ENCODE assay signal across 1 cellular context in the genomic region with DNA sequence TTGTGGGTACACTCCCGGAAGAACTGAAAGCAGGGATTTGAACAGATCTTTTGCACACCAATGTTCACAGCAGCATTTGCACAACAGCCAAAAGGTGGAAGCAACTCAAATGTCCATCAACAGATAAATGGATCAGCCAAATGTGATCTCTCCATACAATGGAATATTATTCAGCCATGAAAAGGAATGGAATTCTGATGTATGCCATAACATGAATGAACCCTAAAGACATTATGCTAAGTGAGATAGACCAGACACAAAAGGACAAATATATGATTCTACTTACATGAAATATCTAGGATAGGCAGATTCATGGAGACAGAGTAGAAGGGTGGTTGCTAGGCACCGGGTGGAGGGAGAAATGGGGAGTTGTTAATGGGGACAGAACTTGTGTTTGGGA.
A peak's percentile ranks its signal among the peaks of the same experiment; 100 is the strongest.
TF ChIP-seq lines count a peak whose summit lies in the region.

No MANE protein-coding gene starts in this region.

TF ChIP-seq in K562, 482 proteins besides CTCF, POLR2A, EP300 and RAD21 (continued from another document):
- TF ChIP-seq, protein P1, sequence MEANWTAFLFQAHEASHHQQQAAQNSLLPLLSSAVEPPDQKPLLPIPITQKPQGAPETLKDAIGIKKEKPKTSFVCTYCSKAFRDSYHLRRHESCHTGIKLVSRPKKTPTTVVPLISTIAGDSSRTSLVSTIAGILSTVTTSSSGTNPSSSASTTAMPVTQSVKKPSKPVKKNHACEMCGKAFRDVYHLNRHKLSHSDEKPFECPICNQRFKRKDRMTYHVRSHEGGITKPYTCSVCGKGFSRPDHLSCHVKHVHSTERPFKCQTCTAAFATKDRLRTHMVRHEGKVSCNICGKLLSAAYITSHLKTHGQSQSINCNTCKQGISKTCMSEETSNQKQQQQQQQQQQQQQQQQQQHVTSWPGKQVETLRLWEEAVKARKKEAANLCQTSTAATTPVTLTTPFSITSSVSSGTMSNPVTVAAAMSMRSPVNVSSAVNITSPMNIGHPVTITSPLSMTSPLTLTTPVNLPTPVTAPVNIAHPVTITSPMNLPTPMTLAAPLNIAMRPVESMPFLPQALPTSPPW (CRISPR knock-in tag; IDR thresholded peaks at IDR 0.05) = 0 out of 2 replicates have a peak, but pooled peaks have one; percentile 24
- no peak for TF ChIP-seq NRF1 (conservative IDR thresholded peaks at IDR 0.05 in 1 of 2, IDR thresholded peaks at IDR 0.05 in 1 of 2)
- TF ChIP-seq ARID1B (IDR thresholded peaks at IDR 0.05) = no peak
- no peak for TF ChIP-seq HNRNPK (IDR thresholded peaks at IDR 0.05; ENCODE audit: low read depth, low read length, poor library complexity, severe bottlenecking)
- TF ChIP-seq PCBP2 (IDR thresholded peaks at IDR 0.05; ENCODE audit: low read depth, low read length, poor library complexity, severe bottlenecking) = no peak
- peak; percentile 39 to 53; a peak in 2 of 4 replicates for TF ChIP-seq KDM1A (IDR thresholded peaks at IDR 0.05)
- no peak for TF ChIP-seq CBX2 (IDR thresholded peaks at IDR 0.05; ENCODE audit: insufficient read depth, low read length, poor library complexity, severe bottlenecking)
- peak; percentile 98 for TF ChIP-seq ZNF146 (CRISPR knock-in tag; IDR thresholded peaks at IDR 0.05; ENCODE audit: unreplicated experiment)
- TF ChIP-seq MYBL2 (IDR thresholded peaks at IDR 0.05; ENCODE audit: low read depth) = no peak
- TF ChIP-seq MYBL2 (CRISPR knock-in tag; IDR thresholded peaks at IDR 0.05; ENCODE audit: borderline replicate concordance) = no peak
- TF ChIP-seq NR1H2 (CRISPR knock-in tag; IDR thresholded peaks at IDR 0.05) = no peak
- TF ChIP-seq RFX1 (IDR thresholded peaks at IDR 0.05) = peak; percentile 33; the same call in 1 of the 2 replicates
- TF ChIP-seq KDM4B (IDR thresholded peaks at IDR 0.05; ENCODE audit: borderline replicate concordance in 2 of 2, low read depth in 1 of 2) = no peak
- no peak for TF ChIP-seq SLC30A9 (CRISPR knock-in tag; IDR thresholded peaks at IDR 0.05)
- TF ChIP-seq PTTG1 (tag; IDR thresholded peaks at IDR 0.05; ENCODE audit: low read depth) = no peak
- TF ChIP-seq ZC3H4 (CRISPR knock-in tag; IDR thresholded peaks at IDR 0.05; ENCODE audit: borderline replicate concordance) = no peak
- TF ChIP-seq DLX4 (CRISPR knock-in tag; IDR thresholded peaks at IDR 0.05) = no peak
- TF ChIP-seq FIP1L1 (IDR thresholded peaks at IDR 0.05; ENCODE audit: low read depth, low read length, poor library complexity, severe bottlenecking) = no peak
- peak; percentile 75 for TF ChIP-seq RBM25 (IDR thresholded peaks at IDR 0.05; ENCODE audit: low read depth, low read length, severe bottlenecking)
- TF ChIP-seq DACH1 (IDR thresholded peaks at IDR 0.05; ENCODE audit: partially characterized antibody) = no peak
- no peak for TF ChIP-seq KDM2B (CRISPR knock-in tag; IDR thresholded peaks at IDR 0.05)
- TF ChIP-seq ZNF212 (CRISPR knock-in tag; IDR thresholded peaks at IDR 0.05) = no peak
- TF ChIP-seq SPI1 (IDR thresholded peaks at IDR 0.05; ENCODE audit: borderline replicate concordance, low read depth, low read length) = no peak
- 0 out of 2 replicates have a peak, but pooled peaks have one; percentile 52 for TF ChIP-seq THRAP3 (IDR thresholded peaks at IDR 0.05; ENCODE audit: borderline replicate concordance)
- TF ChIP-seq ZNF23 (CRISPR knock-in tag; IDR thresholded peaks at IDR 0.05) = no peak
- TF ChIP-seq ZNF507 (tag; conservative IDR thresholded peaks at IDR 0.05) = no peak
- 0 out of 2 replicates have a peak, but pooled peaks have one; percentile 31 for TF ChIP-seq SMARCA5 (IDR thresholded peaks at IDR 0.05)
- TF ChIP-seq POLR3A (IDR thresholded peaks at IDR 0.05; ENCODE audit: borderline replicate concordance, extremely low read depth, insufficient read depth, insufficient read length) = no peak
- TF ChIP-seq ZBTB9 (CRISPR knock-in tag; IDR thresholded peaks at IDR 0.05) = no peak
- TF ChIP-seq, protein P2, sequence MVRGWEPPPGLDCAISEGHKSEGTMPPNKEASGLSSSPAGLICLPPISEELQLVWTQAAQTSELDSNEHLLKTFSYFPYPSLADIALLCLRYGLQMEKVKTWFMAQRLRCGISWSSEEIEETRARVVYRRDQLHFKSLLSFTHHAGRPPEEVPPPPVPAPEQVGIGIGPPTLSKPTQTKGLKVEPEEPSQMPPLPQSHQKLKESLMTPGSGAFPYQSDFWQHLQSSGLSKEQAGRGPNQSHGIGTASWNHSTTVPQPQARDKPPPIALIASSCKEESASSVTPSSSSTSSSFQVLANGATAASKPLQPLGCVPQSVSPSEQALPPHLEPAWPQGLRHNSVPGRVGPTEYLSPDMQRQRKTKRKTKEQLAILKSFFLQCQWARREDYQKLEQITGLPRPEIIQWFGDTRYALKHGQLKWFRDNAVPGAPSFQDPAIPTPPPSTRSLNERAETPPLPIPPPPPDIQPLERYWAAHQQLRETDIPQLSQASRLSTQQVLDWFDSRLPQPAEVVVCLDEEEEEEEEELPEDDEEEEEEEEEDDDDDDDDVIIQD (CRISPR knock-in tag; IDR thresholded peaks at IDR 0.05) = no peak
- TF ChIP-seq, protein P3, sequence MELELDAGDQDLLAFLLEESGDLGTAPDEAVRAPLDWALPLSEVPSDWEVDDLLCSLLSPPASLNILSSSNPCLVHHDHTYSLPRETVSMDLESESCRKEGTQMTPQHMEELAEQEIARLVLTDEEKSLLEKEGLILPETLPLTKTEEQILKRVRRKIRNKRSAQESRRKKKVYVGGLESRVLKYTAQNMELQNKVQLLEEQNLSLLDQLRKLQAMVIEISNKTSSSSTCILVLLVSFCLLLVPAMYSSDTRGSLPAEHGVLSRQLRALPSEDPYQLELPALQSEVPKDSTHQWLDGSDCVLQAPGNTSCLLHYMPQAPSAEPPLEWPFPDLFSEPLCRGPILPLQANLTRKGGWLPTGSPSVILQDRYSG (tag; conservative IDR thresholded peaks at IDR 0.05; ENCODE audit: low read depth) = no peak
- no peak for TF ChIP-seq ZBED1 (IDR thresholded peaks at IDR 0.05)
- TF ChIP-seq, protein P4, sequence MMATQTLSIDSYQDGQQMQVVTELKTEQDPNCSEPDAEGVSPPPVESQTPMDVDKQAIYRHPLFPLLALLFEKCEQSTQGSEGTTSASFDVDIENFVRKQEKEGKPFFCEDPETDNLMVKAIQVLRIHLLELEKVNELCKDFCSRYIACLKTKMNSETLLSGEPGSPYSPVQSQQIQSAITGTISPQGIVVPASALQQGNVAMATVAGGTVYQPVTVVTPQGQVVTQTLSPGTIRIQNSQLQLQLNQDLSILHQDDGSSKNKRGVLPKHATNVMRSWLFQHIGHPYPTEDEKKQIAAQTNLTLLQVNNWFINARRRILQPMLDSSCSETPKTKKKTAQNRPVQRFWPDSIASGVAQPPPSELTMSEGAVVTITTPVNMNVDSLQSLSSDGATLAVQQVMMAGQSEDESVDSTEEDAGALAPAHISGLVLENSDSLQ (IDR thresholded peaks at IDR 0.05) = no peak
- TF ChIP-seq KAT7 (CRISPR knock-in tag; IDR thresholded peaks at IDR 0.05; ENCODE audit: borderline replicate concordance) = no peak
- TF ChIP-seq BCOR (IDR thresholded peaks at IDR 0.05) = peak; percentile 35; the same call in 1 of the 2 replicates
- TF ChIP-seq TCF7 (IDR thresholded peaks at IDR 0.05; ENCODE audit: borderline replicate concordance) = no peak
